ENCODE assay signal across 8 cellular contexts in genomic region chr12:15910864-15911696, GRCh38. TPM values are rescaled to one million over a fixed set of nuclear protein-coding genes. Genes with fewer than 3 reads are reported as not detected.
DNase-seq lines count a peak whose midpoint lies in the region; ATAC-seq and TF ChIP-seq lines count a peak whose summit lies in the region.

TSS of gene DERA (plus strand) at chr12:15911332. CDS start at chr12:15911384, 52 bp downstream.

- peak; percentile 87 for TF ChIP-seq POLR2A in Raji (IDR thresholded peaks at IDR 0.05; ENCODE audit: insufficient read depth, low read depth, low read length)

- H3K14ac ChIP-seq in neuronal stem cell (ENCODE audit: low read length): peak within 1 kb of the TSS; percentile 99

- H3K9ac ChIP-seq in neuronal stem cell (ENCODE audit: low read depth, low read length, poor library complexity): peak within 1 kb of the TSS; percentile 94

- H3K4me2 ChIP-seq in neuronal stem cell (ENCODE audit: insufficient read depth, low read length, poor library complexity, severe bottlenecking): peak within 1 kb of the TSS; percentile 54

- peak; percentile 97 for ATAC-seq in GM21825 (IDR thresholded peaks at IDR 0.05; ENCODE audit: unreplicated experiment)

- H3K23ac ChIP-seq in neuronal stem cell (ENCODE audit: low read depth, low read length, poor library complexity): peak within 1 kb of the TSS; percentile 87

- no CpG with 5 or more reads among the region's 59 CpGs for WGBS in neuronal stem cell (ENCODE audit: extremely low coverage in 2 of 2, insufficient read length in 2 of 2, insufficient replicate concordance in 1 of 2), 2 donors

- peak within 1 kb of the TSS; percentile 98 for H3K18ac ChIP-seq in neuronal stem cell (ENCODE audit: low read length)

- DNase-seq in ELF-1 (ENCODE audit: low read depth, low spot score) (peak; percentile 91), foreskin melanocyte (peak; percentile 70), neuronal stem cell (ENCODE audit: low spot score) (peak; percentile 67), substantia nigra (lab: John Stamatoyannopoulos, UW) (peak in 48 of 49 donors; percentile 21 to 85 (median 64))
- peak; percentile 18 for DNase-seq in activated gamma-delta T cell treated with anti-CD3 and anti-CD28 coated beads, Interleukin-2, amount 50 U/mL, for 16 hours (ENCODE audit: low read depth)

- no peaks in the 10 kb centered on the region for H3K79me1 ChIP-seq in neuronal stem cell (ENCODE audit: low read depth, low read length)

- H3K4me1 ChIP-seq in neuronal stem cell (ENCODE audit: control insufficient read depth in 2 of 2, insufficient read depth in 1 of 2, low read depth in 1 of 2, low read length in 2 of 2): peaks cover 2 to 3% of the 10 kb centered on the region in 2 donors

- no peak within 1 kb of the TSS for H2BK15ac ChIP-seq in neuronal stem cell (ENCODE audit: low read length)

- H2BK12ac ChIP-seq in neuronal stem cell (ENCODE audit: low read length): no peak within 1 kb of the TSS

- H2AK5ac ChIP-seq in neuronal stem cell (ENCODE audit: low read depth, low read length): no peak within 1 kb of the TSS

- peak within 1 kb of the TSS; percentile 69 for H3K4ac ChIP-seq in neuronal stem cell (ENCODE audit: low read length)

- H2BK120ac ChIP-seq in neuronal stem cell (ENCODE audit: low read depth, low read length): no peak within 1 kb of the TSS

- H4K8ac ChIP-seq in neuronal stem cell (ENCODE audit: low read depth, low read length): peak within 1 kb of the TSS; percentile 48

- H2BK5ac ChIP-seq in neuronal stem cell (ENCODE audit: low read length): peak within 1 kb of the TSS; percentile 62

- H3K27ac ChIP-seq in KOPT-K1 (ENCODE audit: low read depth, low read length, poor library complexity, severe bottlenecking): peak within 1 kb of the TSS; percentile 70
- peak within 1 kb of the TSS; percentile 80 for H3K27ac ChIP-seq in neuronal stem cell (replicated peaks; ENCODE audit: low read length)
- H3K27ac ChIP-seq in substantia nigra (ENCODE audit: low read depth, low read length, poor library complexity, severe bottlenecking): peak within 1 kb of the TSS; percentile 74

- no peaks in the 10 kb centered on the region for H3K9me3 ChIP-seq in KOPT-K1 (ENCODE audit: insufficient read depth, low read length, poor library complexity, severe bottlenecking)
- no peaks in the 10 kb centered on the region for H3K9me3 ChIP-seq in neuronal stem cell (replicated peaks in 1 of 2; ENCODE audit: control insufficient read depth in 2 of 2, insufficient read depth in 1 of 2, low read depth in 1 of 2, low read length in 2 of 2)

- peak within 1 kb of the TSS; percentile 97 for H2AFZ ChIP-seq in neuronal stem cell (ENCODE audit: low read length)

- no peak within 1 kb of the TSS for H4K91ac ChIP-seq in neuronal stem cell (ENCODE audit: low read depth, low read length, poor library complexity)

- peak within 1 kb of the TSS; percentile 85 to 100 for H3K4me3 ChIP-seq in neuronal stem cell (ENCODE audit: low read length in 2 of 2)

- H3K36me3 ChIP-seq in KOPT-K1 (ENCODE audit: insufficient read depth, low read length) (peaks cover 11% of the 10 kb centered on the region; the same call in 1 of the 2 replicates), neuronal stem cell (replicated peaks in 1 of 2; ENCODE audit: control insufficient read depth in 2 of 2, insufficient read depth in 2 of 2, low read length in 2 of 2) (peaks cover 2 to 20% of the 10 kb centered on the region in 2 donors)

- H3K27me3 ChIP-seq in neuronal stem cell (ENCODE audit: control insufficient read depth in 3 of 3, insufficient read depth in 3 of 3, low read depth in 1 of 3, low read length in 3 of 3): no peaks in the 10 kb centered on the region

RNA-seq across cellular contexts. Expression of gene DERA, which starts in this region (rescaled TPM):
- 50.5 TPM for polyA plus RNA-seq in neuronal stem cell (2013, experiment 1 of 2)
- polyA plus RNA-seq in neuronal stem cell (2013, experiment 2 of 2): 50.3 TPM

Comparison
In these comparisons a context has a peak if more than half of its experiments do, and no peak if none do; other contexts are left out.
1. Peak in every context shown above with its lines: DNase-seq, ATAC-seq, H3K4me3 ChIP-seq and H3K27ac ChIP-seq.
2. DNase-seq: peak in every context shown above with its lines; median percentile 91 in ELF-1; 70 in foreskin melanocyte; 67 in neuronal stem cell; 64 in substantia nigra; 18 in activated gamma-delta T cell treated with anti-CD3 and anti-CD28 coated beads, Interleukin-2, amount 50 U/mL, for 16 hours.